12 cellular contexts compared by ENCODE assay signal in the genomic region with DNA sequence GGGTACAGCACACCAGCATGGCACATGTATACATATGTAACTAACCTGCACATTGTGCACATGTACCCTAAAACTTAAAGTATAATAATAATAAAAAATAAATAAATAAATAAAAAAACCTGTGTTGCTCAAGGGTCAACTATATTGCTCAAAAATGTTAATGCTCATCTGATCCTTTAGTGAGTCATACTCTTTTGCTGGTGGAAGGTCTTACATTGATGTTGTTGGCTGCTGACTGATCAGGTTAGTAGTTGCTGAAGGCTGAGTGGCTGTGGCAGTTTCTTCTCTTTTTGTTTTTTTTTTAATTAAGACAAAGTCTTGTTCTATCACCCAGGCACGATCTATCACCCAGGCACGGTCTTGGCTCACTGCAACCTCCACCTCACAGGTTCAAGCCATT.
"Had no signal": no experiment of that assay in that cellular context is flagged by ENCODE, and none has a peak within 500 bp of the region (broad histone marks: within the 10 kb centered on the region; RNA-seq: fewer than 3 reads in every experiment).

No MANE protein-coding gene starts in this region.

- H3K9me3 ChIP-seq: ascending aorta, mucosa of descending colon, ovary, thoracic aorta, upper lobe of right lung had no signal

- H3K27ac ChIP-seq: ascending aorta, ovary, thoracic aorta, upper lobe of right lung had no signal

- H3K4me1 ChIP-seq: ascending aorta, upper lobe of right lung had no signal

- H3K36me3 ChIP-seq: ovary had no signal

- H3K27me3 ChIP-seq: ascending aorta, ovary, upper lobe of right lung had no signal

- H3K4me3 ChIP-seq: ascending aorta, mucosa of descending colon, ovary, thoracic aorta, upper lobe of right lung had no signal

- DNase-seq: activated naive CD4-positive, alpha-beta T cell treated with Interleukin-2 at 50 U/mL for 16 hours; activated T-cell treated with anti-CD3 and anti-CD28 coated beads for 4 hours; endodermal cell; head of caudate nucleus; mucosa of descending colon; naive thymus-derived CD4-positive, alpha-beta T cell; ovary; stimulated activated CD4-positive, alpha-beta T cell treated with anti-CD3 and anti-CD28 coated beads, Interleukin-12 subunit alpha, Interleukin-12 subunit beta, amount 100 ng/mL, for 4 hours; T-helper 9 cell; upper lobe of right lung had no signal
